In the genomic region with DNA sequence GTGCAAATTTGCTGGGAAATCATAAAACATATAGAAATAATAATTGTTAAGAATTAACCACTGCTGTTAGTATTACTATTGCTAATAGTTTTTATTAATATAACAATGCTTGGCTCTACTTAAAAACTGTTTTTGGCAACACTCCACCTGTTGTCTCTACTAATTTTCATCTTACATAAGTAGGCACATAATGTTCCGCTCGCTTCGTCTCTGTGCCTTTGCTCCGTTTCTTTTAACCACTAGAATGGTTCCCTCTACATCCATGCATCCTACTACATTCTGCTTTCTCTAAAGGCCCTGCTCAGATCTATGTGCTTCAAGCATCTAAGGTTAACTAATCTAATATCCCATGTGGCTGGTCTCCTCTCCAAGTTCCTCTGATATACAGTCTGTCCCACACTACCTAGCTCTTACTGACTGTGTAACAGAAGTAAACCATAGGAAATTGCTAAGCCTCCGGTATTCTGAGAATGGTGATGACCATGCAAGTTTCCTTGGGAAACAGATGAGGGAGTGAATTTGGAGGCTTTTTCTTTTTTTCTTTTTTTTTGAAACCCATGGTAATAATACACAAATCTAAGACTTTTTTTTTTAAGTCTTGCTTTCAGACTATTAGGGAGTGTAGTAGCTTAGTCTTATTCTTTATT, we compare ENCODE assay signal across 2 cellular contexts.
TF ChIP-seq lines count a peak whose summit lies in the region.

No MANE protein-coding gene starts in this region.

TF ChIP-seq in endothelial cell of umbilical vein, 7 proteins besides CTCF, POLR2A, EP300 and RAD21 (continued from another document):
- no peak for TF ChIP-seq POLR2AphosphoS5 (IDR thresholded peaks at IDR 0.05; ENCODE audit: insufficient read depth, low read depth, low read length)
- no peak for TF ChIP-seq MAX (IDR thresholded peaks at IDR 0.05; ENCODE audit: insufficient read depth, insufficient read length)
- TF ChIP-seq FOS (IDR thresholded peaks at IDR 0.05; ENCODE audit: borderline replicate concordance, insufficient read depth, low read length), result no peak
- TF ChIP-seq GATA2 (IDR thresholded peaks at IDR 0.05; ENCODE audit: insufficient read depth, insufficient read length, low read depth, low read length), result no peak

TF ChIP-seq in GM12891, 5 proteins besides CTCF, POLR2A, EP300 and RAD21 (continued from another document):
- TF ChIP-seq TAF1 (IDR thresholded peaks at IDR 0.05; ENCODE audit: low read depth, low read length), result no peak
